ENCODE assay signal across 1 cellular context in genomic region chr6:29005183-29005885, GRCh38.
TF ChIP-seq lines count a peak whose summit lies in the region.

Gene ZNF311, minus strand, starts transcription at chr6:29005315. Its CDS starts 1,361 bp downstream, at chr6:29003954.

TF ChIP-seq in K562, 482 proteins besides CTCF, POLR2A, EP300 and RAD21 (continued from another document and continues in another):
- TF ChIP-seq STAT6 (CRISPR knock-in tag; IDR thresholded peaks at IDR 0.05) (0 out of 2 replicates have a peak, but pooled peaks have one; percentile 48), POLR2AphosphoS5 (IDR thresholded peaks at IDR 0.05; ENCODE audit: control insufficient read depth, insufficient read depth, low read depth, low read length) (peak; percentile 91), NONO (IDR thresholded peaks at IDR 0.05; ENCODE audit: low read depth in 2 of 2, low read length in 1 of 2) (no peak), HDAC2 (IDR thresholded peaks at IDR 0.05) (peak; percentile 93), PHTF2 (CRISPR knock-in tag; IDR thresholded peaks at IDR 0.05) (no peak), ZZZ3 (IDR thresholded peaks at IDR 0.05) (0 out of 2 replicates have a peak, but pooled peaks have one; percentile 46), MCM3 (IDR thresholded peaks at IDR 0.05) (no peak), TRIM24 (IDR thresholded peaks at IDR 0.05) (peak in 1 of 2 experiments; percentile 66; a peak in 1 of 4 replicates), ZMIZ1 (IDR thresholded peaks at IDR 0.05; ENCODE audit: low read depth in 2 of 2, low read length in 2 of 2) (0 out of 4 replicates have a peak, but pooled peaks of 1 of the 2 experiments have one; percentile 31), ZNF830 (CRISPR knock-in tag; IDR thresholded peaks at IDR 0.05) (0 out of 2 replicates have a peak, but pooled peaks have one; percentile 70), NUFIP1 (IDR thresholded peaks at IDR 0.05; ENCODE audit: partially characterized antibody) (no peak), PKNOX1 (IDR thresholded peaks at IDR 0.05) (peak; percentile 11; the same call in 1 of the 2 replicates), HDAC8 (tag; IDR thresholded peaks at IDR 0.05) (peak; percentile 70; the same call in 1 of the 2 replicates), PHF20 (IDR thresholded peaks at IDR 0.05; ENCODE audit: partially characterized antibody) (peak; percentile 86), ZNF507 (tag; conservative IDR thresholded peaks at IDR 0.05) (no peak), TAF15 (IDR thresholded peaks at IDR 0.05; ENCODE audit: low read depth, low read length) (no peak), ZNF217 (CRISPR knock-in tag; IDR thresholded peaks at IDR 0.05) (no peak), ZC3H8 (IDR thresholded peaks at IDR 0.05) (no peak), U2AF1 (optimal IDR thresholded peaks at IDR 0.05; ENCODE audit: low read depth, low read length) (no peak), DNMT1 (IDR thresholded peaks at IDR 0.05) (no peak), SLC30A9 (CRISPR knock-in tag; IDR thresholded peaks at IDR 0.05) (no peak), MAFG (tag; conservative IDR thresholded peaks at IDR 0.05) (peak; percentile 43; the same call in 1 of the 2 replicates), IRF9 (tag; IDR thresholded peaks at IDR 0.05) (no peak), ZNF740 (CRISPR knock-in tag; IDR thresholded peaks at IDR 0.05) (no peak), ZNF740 (tag; IDR thresholded peaks at IDR 0.05) (no peak), ZBTB8A (IDR thresholded peaks at IDR 0.05; ENCODE audit: partially characterized antibody) (no peak), ZNF165 (CRISPR knock-in tag; IDR thresholded peaks at IDR 0.05; ENCODE audit: borderline replicate concordance) (no peak), CTBP1 (IDR thresholded peaks at IDR 0.05; ENCODE audit: borderline replicate concordance) (peak; percentile 48; the same call in 1 of the 2 replicates), SRSF1 (IDR thresholded peaks at IDR 0.05; ENCODE audit: low read depth, low read length) (no peak), NR2C1 (IDR thresholded peaks at IDR 0.05) (peak; percentile 32; the same call in 1 of the 2 replicates), NR2C1 (tag; IDR thresholded peaks at IDR 0.05) (no peak; the same call in 1 of the 2 replicates), ETS1 (conservative IDR thresholded peaks at IDR 0.05; ENCODE audit: control insufficient read depth, low read depth, low read length) (no peak; the same call in 1 of the 2 replicates), JUN (IDR thresholded peaks at IDR 0.05; ENCODE audit: borderline replicate concordance, low read depth, low read length) (no peak; the same call in 1 of the 2 replicates), JUN (CRISPR knock-in tag; IDR thresholded peaks at IDR 0.05; ENCODE audit: borderline replicate concordance) (no peak), CBX3 (IDR thresholded peaks at IDR 0.05; ENCODE audit: borderline replicate concordance in 1 of 2, low read length in 2 of 2) (peak in 1 of 2 experiments; percentile 77; a peak in 2 of 3 replicates), ZNF408 (CRISPR knock-in tag; IDR thresholded peaks at IDR 0.05; ENCODE audit: low read depth) (no peak), GTF2B (IDR thresholded peaks at IDR 0.05; ENCODE audit: extremely low read depth, insufficient read length) (peak; percentile 62), TEAD1 (CRISPR knock-in tag; IDR thresholded peaks at IDR 0.05) (peak in 1 of 2 experiments; percentile 63; a peak in 1 of 4 replicates), POLR2H (tag; IDR thresholded peaks at IDR 0.05; ENCODE audit: low read depth) (peak; percentile 95), GATAD2B (IDR thresholded peaks at IDR 0.05; ENCODE audit: borderline replicate concordance) (peak; percentile 40; the same call in 1 of the 2 replicates), ZNF717 (CRISPR knock-in tag; IDR thresholded peaks at IDR 0.05) (no peak)
- TF ChIP-seq, protein P1, sequence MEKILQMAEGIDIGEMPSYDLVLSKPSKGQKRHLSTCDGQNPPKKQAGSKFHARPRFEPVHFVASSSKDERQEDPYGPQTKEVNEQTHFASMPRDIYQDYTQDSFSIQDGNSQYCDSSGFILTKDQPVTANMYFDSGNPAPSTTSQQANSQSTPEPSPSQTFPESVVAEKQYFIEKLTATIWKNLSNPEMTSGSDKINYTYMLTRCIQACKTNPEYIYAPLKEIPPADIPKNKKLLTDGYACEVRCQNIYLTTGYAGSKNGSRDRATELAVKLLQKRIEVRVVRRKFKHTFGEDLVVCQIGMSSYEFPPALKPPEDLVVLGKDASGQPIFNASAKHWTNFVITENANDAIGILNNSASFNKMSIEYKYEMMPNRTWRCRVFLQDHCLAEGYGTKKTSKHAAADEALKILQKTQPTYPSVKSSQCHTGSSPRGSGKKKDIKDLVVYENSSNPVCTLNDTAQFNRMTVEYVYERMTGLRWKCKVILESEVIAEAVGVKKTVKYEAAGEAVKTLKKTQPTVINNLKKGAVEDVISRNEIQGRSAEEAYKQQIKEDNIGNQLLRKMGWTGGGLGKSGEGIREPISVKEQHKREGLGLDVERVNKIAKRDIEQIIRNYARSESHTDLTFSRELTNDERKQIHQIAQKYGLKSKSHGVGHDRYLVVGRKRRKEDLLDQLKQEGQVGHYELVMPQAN (IDR thresholded peaks at IDR 0.05; ENCODE audit: borderline replicate concordance), result peak; percentile 71; the same call in 1 of the 2 replicates
- TF ChIP-seq, protein P2, sequence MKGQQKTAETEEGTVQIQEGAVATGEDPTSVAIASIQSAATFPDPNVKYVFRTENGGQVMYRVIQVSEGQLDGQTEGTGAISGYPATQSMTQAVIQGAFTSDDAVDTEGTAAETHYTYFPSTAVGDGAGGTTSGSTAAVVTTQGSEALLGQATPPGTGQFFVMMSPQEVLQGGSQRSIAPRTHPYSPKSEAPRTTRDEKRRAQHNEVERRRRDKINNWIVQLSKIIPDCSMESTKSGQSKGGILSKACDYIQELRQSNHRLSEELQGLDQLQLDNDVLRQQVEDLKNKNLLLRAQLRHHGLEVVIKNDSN (CRISPR knock-in tag; IDR thresholded peaks at IDR 0.05), result peak; percentile 49
- TF ChIP-seq, protein P3, sequence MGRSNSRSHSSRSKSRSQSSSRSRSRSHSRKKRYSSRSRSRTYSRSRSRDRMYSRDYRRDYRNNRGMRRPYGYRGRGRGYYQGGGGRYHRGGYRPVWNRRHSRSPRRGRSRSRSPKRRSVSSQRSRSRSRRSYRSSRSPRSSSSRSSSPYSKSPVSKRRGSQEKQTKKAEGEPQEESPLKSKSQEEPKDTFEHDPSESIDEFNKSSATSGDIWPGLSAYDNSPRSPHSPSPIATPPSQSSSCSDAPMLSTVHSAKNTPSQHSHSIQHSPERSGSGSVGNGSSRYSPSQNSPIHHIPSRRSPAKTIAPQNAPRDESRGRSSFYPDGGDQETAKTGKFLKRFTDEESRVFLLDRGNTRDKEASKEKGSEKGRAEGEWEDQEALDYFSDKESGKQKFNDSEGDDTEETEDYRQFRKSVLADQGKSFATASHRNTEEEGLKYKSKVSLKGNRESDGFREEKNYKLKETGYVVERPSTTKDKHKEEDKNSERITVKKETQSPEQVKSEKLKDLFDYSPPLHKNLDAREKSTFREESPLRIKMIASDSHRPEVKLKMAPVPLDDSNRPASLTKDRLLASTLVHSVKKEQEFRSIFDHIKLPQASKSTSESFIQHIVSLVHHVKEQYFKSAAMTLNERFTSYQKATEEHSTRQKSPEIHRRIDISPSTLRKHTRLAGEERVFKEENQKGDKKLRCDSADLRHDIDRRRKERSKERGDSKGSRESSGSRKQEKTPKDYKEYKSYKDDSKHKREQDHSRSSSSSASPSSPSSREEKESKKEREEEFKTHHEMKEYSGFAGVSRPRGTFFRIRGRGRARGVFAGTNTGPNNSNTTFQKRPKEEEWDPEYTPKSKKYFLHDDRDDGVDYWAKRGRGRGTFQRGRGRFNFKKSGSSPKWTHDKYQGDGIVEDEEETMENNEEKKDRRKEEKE (IDR thresholded peaks at IDR 0.05; ENCODE audit: borderline replicate concordance in 1 of 2, control insufficient read depth in 1 of 2, low read depth in 2 of 2, low read length in 1 of 2), result no peak; a peak in 1 of 4 replicates
- TF ChIP-seq, protein P4, sequence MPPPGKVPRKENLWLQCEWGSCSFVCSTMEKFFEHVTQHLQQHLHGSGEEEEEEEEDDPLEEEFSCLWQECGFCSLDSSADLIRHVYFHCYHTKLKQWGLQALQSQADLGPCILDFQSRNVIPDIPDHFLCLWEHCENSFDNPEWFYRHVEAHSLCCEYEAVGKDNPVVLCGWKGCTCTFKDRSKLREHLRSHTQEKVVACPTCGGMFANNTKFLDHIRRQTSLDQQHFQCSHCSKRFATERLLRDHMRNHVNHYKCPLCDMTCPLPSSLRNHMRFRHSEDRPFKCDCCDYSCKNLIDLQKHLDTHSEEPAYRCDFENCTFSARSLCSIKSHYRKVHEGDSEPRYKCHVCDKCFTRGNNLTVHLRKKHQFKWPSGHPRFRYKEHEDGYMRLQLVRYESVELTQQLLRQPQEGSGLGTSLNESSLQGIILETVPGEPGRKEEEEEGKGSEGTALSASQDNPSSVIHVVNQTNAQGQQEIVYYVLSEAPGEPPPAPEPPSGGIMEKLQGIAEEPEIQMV (tag; conservative IDR thresholded peaks at IDR 0.05; ENCODE audit: low read depth), result no peak
